ENCODE assay signal across 9 cellular contexts in genomic region chr14:23550131-23550826, GRCh38. TPM values are rescaled to one million over a fixed set of nuclear protein-coding genes. Genes with fewer than 3 reads are reported as not detected.
DNase-seq lines count a peak whose midpoint lies in the region; ATAC-seq, FAIRE-seq and TF ChIP-seq lines count a peak whose summit lies in the region.
"Had no signal": no experiment of that assay in that cellular context is flagged by ENCODE, and none has a peak within 500 bp of the region (broad histone marks: within the 10 kb centered on the region; RNA-seq: fewer than 3 reads in every experiment).

No MANE protein-coding gene starts in this region.

- TF ChIP-seq CTCF in mammary epithelial cell (conservative IDR thresholded peaks at IDR 0.05 in 1 of 2, IDR thresholded peaks at IDR 0.05 in 1 of 2; ENCODE audit: extremely low read depth in 1 of 2, insufficient read depth in 1 of 2, low read depth in 1 of 2, low read length in 2 of 2), result no peak
- TF ChIP-seq CTCF in lung (IDR thresholded peaks at IDR 0.05; ENCODE audit: control extremely low read depth, extremely low read depth), result no peak
- no peak for TF ChIP-seq CTCF in transverse colon (IDR thresholded peaks at IDR 0.05)

- FAIRE-seq in RCC 7860 (lab: Jason Lieb, UNC), result no peak
- FAIRE-seq: endometrium had no signal

- in situ Hi-C loops in mammary epithelial cell (cut with MboI; ENCODE audit: low sequenced_read_pairs in 2 of 2), result loop anchor here in 1 of 2 donors (25.0 kb wide), 1 partner anchor 238 kb away; the partner anchor contains the start of genes BCL2L2, PABPN1 and PPP1R3E
- in situ Hi-C loops in transverse colon (cut with MboI; ENCODE audit: low pct_ligation_motif_present in 1 of 4, low pct_unique_long_range_greater_than_20kb in 1 of 4, low sequenced_read_pairs in 3 of 4), result loop anchor here in 3 of 4 donors (10.0 to 25.0 kb wide), 2 partner anchors 75 to 213 kb away; no protein-coding TSS in a partner anchor

- no peaks in the 10 kb centered on the region for H3K36me3 ChIP-seq in mammary epithelial cell (ENCODE audit: insufficient read depth, low read length)
- no peaks in the 10 kb centered on the region for H3K36me3 ChIP-seq in lung (ENCODE audit: control insufficient read depth in 2 of 2, insufficient read depth in 2 of 2, low read length in 2 of 2)
- H3K36me3 ChIP-seq in transverse colon, result no peaks in the 10 kb centered on the region

- H3K27ac ChIP-seq in mammary epithelial cell (ENCODE audit: insufficient read depth, low read depth, low read length) (no peak overlapping the region), lung (ENCODE audit: low read depth in 1 of 2, low read length in 1 of 2) (no peak overlapping the region), transverse colon (peak overlapping the region in 2 of 4 donors; percentile 50 to 63)

- peaks cover 7% of the 10 kb centered on the region for H3K4me1 ChIP-seq in mammary epithelial cell (ENCODE audit: insufficient read depth, low read length)
- H3K4me1 ChIP-seq in lung (ENCODE audit: control insufficient read depth in 2 of 2, insufficient read depth in 2 of 2, low read length in 2 of 2), result peaks cover 0 to 7% of the 10 kb centered on the region in 2 donors
- peaks cover 4 to 16% (median 14%) of the 10 kb centered on the region in 4 donors for H3K4me1 ChIP-seq in transverse colon

- H3K27me3 ChIP-seq in mammary epithelial cell (ENCODE audit: insufficient read depth, low read length), result no peaks in the 10 kb centered on the region
- H3K27me3 ChIP-seq in lung (ENCODE audit: control insufficient read depth, insufficient read depth), result no peaks in the 10 kb centered on the region
- peaks cover 9% of the 10 kb centered on the region for H3K27me3 ChIP-seq in transverse colon

- BruUV-seq in mammary epithelial cell (replicated peaks; lab: Mats Ljungman, UMichigan), result no TSS peak

- H3K4me3 ChIP-seq in mammary epithelial cell (replicated peaks in 1 of 3; ENCODE audit: insufficient read depth in 1 of 3, low read depth in 2 of 3, low read length in 3 of 3), result peak overlapping the region; percentile 62 to 73 (median 67)
- H3K4me3 ChIP-seq in lung, result peak overlapping the region; percentile 65
- peak overlapping the region; percentile 49 to 76 (median 64) for H3K4me3 ChIP-seq in transverse colon

- dilution Hi-C loops in mammary epithelial cell (cut with HindIII; ENCODE audit: low sequenced_read_pairs), result no loop called here

- CTCF ChIA-PET in mammary epithelial cell (lab: Charles Lee; ENCODE audit: low non-redundant PET), result no interaction called here

- WGBS in mammary epithelial cell (ENCODE audit: low coverage, missing lambda C conversion rate), result 86% methylated on average over 9 of the region's 13 CpGs
- 44 to 52% methylated on average over 13 of the region's 13 CpGs for WGBS in lung, 2 donors
- 61 to 66% methylated on average over 5 to 13 of the region's 13 CpGs for WGBS in transverse colon (ENCODE audit: low coverage in 1 of 2), 2 donors

- no peak for TF ChIP-seq EP300 in transverse colon (IDR thresholded peaks at IDR 0.05; ENCODE audit: low read depth)

- no peaks in the 10 kb centered on the region for H3K79me2 ChIP-seq in mammary epithelial cell (ENCODE audit: insufficient read depth, low read length)

- no peak for TF ChIP-seq POLR2A in transverse colon (IDR thresholded peaks at IDR 0.05)

- no peak for ATAC-seq in lung (ENCODE audit: insufficient read depth, low FRiP score)
- no peak for ATAC-seq in HG02571 (IDR thresholded peaks at IDR 0.05; ENCODE audit: unreplicated experiment)

- peak overlapping the region; percentile 98 for H2AFZ ChIP-seq in mammary epithelial cell (ENCODE audit: low read depth, low read length)

- intact Hi-C loops in mammary epithelial cell (cut with micrococcal nuclease), result no loop called here
- intact Hi-C loops in transverse colon (cut with DNase I; ENCODE audit: low total_unique reads), result no loop called here

- DNase-seq in NCI-H2171 treated with DMSO at 0.1 percent for 48 hours (lab: John Stamatoyannopoulos, UW) (peak; percentile 55), NCI-H2171 (lab: John Stamatoyannopoulos, UW) (no peak), mammary epithelial cell (no peak), lung (ENCODE audit: low spot score) (no peak), transverse colon (no peak), RCC 7860 (ENCODE audit: low spot score) (no peak)
- DNase-seq in activated naive CD4-positive, alpha-beta T cell treated with Interleukin-2 at 50 U/mL for 16 hours, result no peak

- peak overlapping the region; percentile 84 for H3K4me2 ChIP-seq in mammary epithelial cell (ENCODE audit: insufficient read depth, low read depth, low read length)

- no peaks in the 10 kb centered on the region for H3K9me3 ChIP-seq in mammary epithelial cell (replicated peaks; ENCODE audit: insufficient read depth, low read length)
- H3K9me3 ChIP-seq in lung (ENCODE audit: control insufficient read depth in 2 of 2, insufficient read depth in 1 of 2, low read length in 1 of 2), result no peaks in the 10 kb centered on the region
- H3K9me3 ChIP-seq in transverse colon, result no peaks in the 10 kb centered on the region

- H3K9ac ChIP-seq in mammary epithelial cell (ENCODE audit: insufficient read depth, low read length), result no peak overlapping the region

- no peaks in the 10 kb centered on the region for H4K20me1 ChIP-seq in mammary epithelial cell (ENCODE audit: insufficient read depth, low read length)

RNA-seq across cellular contexts. Expression of gene ZFHX2, which starts 1.3 kb away (rescaled TPM):
- 1 to 10 TPM in 1 of 2 donors, under 1 TPM in 1; 0.17 to 1.7 TPM for total RNA-seq in mammary epithelial cell
- 0.06 TPM for polyA plus RNA-seq in mammary epithelial cell
- polyA minus RNA-seq in mammary epithelial cell, result 0.88 TPM
- 1 to 10 TPM in 1 of 2 donors, under 1 TPM in 1; 0.82 to 4.5 TPM for total RNA-seq in lung
- under 1 TPM; 0.50 to 0.67 TPM for polyA plus RNA-seq in lung
- 1 to 10 TPM in 1 of 4 donors, under 1 TPM in 3; 0.20 to 1.1 (median 0.68) TPM for total RNA-seq in transverse colon

RNA-seq across cellular contexts. Expression of gene THTPA, which starts 5.8 kb away (rescaled TPM):
- total RNA-seq in mammary epithelial cell (10 to 100 TPM; 10.7 to 10.8 TPM), lung (10 to 100 TPM; 10.7 to 22.1 TPM), transverse colon (10 to 100 TPM in 3 of 4 donors, 1 to 10 TPM in 1; 6.8 to 34.0 (median 26.0) TPM)
- polyA plus RNA-seq in mammary epithelial cell (6.5 TPM), lung (10 to 100 TPM in 1 of 2 donors, 1 to 10 TPM in 1; 7.7 to 17.6 TPM)
- polyA minus RNA-seq in mammary epithelial cell, result 30.6 TPM

RNA-seq across cellular contexts. Expression of gene AP1G2, which starts 17.3 kb away (rescaled TPM):
- total RNA-seq in mammary epithelial cell (100 to 1,000 TPM in 1 of 2 donors, 10 to 100 TPM in 1; 54.7 to 132 TPM), lung (100 to 1,000 TPM in 1 of 2 donors, 10 to 100 TPM in 1; 48.0 to 104 TPM), transverse colon (100 to 1,000 TPM; 163 to 508 (median 237) TPM)
- polyA plus RNA-seq in mammary epithelial cell (129 TPM), lung (100 to 1,000 TPM in 1 of 2 donors, 10 to 100 TPM in 1; 59.2 to 106 TPM)
- 144 TPM for polyA minus RNA-seq in mammary epithelial cell

RNA-seq across cellular contexts. Expression of gene JPH4, which starts 28.3 kb away (rescaled TPM):
- total RNA-seq in mammary epithelial cell (under 1 TPM in 1 of 2 donors, not detected in 1; 0.16 TPM), lung (1 to 10 TPM in 1 of 2 donors, under 1 TPM in 1; 0.23 to 3.1 TPM), transverse colon (under 1 TPM in 2 of 4 donors, not detected in 2; 0.27 to 0.48 TPM)
- polyA plus RNA-seq in mammary epithelial cell (0.01 TPM), lung (1 to 10 TPM in 1 of 2 donors, under 1 TPM in 1; 0.44 to 1.6 TPM)
- polyA minus RNA-seq in mammary epithelial cell, result not detected
